Comparison of ENCODE assay signal across 8 cellular contexts in the genomic region with DNA sequence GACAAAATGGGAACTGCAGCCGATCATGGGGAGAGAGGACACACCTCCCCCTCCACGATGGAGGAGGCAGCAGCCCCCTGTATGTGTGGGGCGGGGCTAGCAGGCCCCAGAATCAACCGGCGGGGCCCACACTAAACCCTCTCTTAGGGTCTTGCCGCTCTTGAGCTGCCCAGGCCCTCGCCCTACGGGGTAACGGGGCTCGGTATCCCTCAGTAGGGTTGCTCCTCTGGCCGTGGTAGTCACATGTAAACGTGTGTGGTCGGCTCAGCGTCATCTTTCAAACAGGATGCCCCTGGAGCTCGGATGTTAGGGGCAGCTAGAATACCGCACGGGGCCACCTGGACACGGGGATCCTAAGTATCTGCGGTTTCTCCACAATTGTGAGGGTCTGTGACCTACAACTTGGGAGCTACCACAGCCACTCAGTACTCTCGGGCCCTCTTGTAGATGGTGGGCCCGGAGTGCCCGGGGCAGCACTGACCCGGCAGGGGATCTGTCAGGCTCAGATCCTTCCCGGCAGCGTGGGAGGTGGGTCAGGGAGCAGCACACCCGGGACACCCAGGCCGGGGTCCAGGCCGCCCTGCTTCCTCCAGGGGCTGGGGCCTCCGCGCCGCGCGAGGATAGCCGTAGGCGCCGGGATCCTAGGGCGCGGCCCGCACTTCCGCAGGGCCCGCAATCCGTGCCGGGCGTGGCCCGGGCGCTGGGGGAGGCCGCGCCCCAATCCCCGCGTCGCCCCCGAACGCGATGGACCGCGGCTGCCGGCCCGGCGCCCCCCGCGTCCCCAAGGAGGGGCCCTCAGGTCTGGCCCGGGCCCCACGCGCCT. TPM values are rescaled to one million over a fixed set of nuclear protein-coding genes. Genes with fewer than 3 reads are reported as not detected.
A peak's percentile ranks its signal among the peaks of the same experiment; 100 is the strongest.
DNase-seq lines count a peak whose midpoint lies in the region; ATAC-seq, FAIRE-seq and TF ChIP-seq lines count a peak whose summit lies in the region.

No MANE protein-coding gene starts in this region.

- H3K9ac ChIP-seq in GM12878 (ENCODE audit: control insufficient read depth, insufficient read depth, low read length): peak overlapping the region; percentile 91

- RAD21 ChIA-PET in GM12878 (lab: Charles Lee; ENCODE audit: unreplicated experiment): interaction anchor here (1.0 to 2.1 kb wide), 4 partner anchors 9 to 56 kb away, joined by 3 to 8 read pairs (median 4); a partner anchor contains a TSS

- no peaks in the 10 kb centered on the region for H3K9me3 ChIP-seq in Peyer's patch
- H3K9me3 ChIP-seq in GM12878 (replicated peaks; ENCODE audit: control insufficient read depth, insufficient read depth, low read length): no peaks in the 10 kb centered on the region

- SMC1A ChIA-PET in GM12878 (lab: Charles Lee; ENCODE audit: uncharacterized antibody, unreplicated experiment): interaction anchor here (0.8 to 1.7 kb wide), 4 partner anchors 9 to 43 kb away, joined by 3 to 7 read pairs (median 5); a partner anchor contains a TSS

- intact Hi-C loops in GM12878 (cut with micrococcal nuclease; ENCODE audit: unreplicated experiment): loop anchor here (5.0 kb wide), 1 partner anchor 57 kb away; a partner anchor contains a TSS

- WGBS in GM12878 (ENCODE audit: insufficient coverage, insufficient replicate concordance, low lambda C conversion rate, missing lambda C conversion rate): under 1% methylated on average over 50 of the region's 64 CpGs

- DNase-seq in GM12864 (ENCODE audit: low read depth) (no peak), Peyer's patch (peak; percentile 71 to 79 (median 76)), GM12878 (ENCODE audit: low read depth, low spot score) (no peak), iris pigment epithelial cell (ENCODE audit: low read depth) (peak; percentile 74), NCI-H2171 treated with DMSO at 0.1 percent for 48 hours (lab: John Stamatoyannopoulos, UW) (no peak), NCI-H2029 (lab: John Stamatoyannopoulos, UW) (no peak)
- peak; percentile 43 for DNase-seq in stimulated activated CD4-positive, alpha-beta T cell treated with anti-CD3 and anti-CD28 coated beads, Interleukin-1b, Interleukin-23, amount 100 ng/mL, for 48 hours

- H3K27me3 ChIP-seq in Peyer's patch (no peaks in the 10 kb centered on the region), GM12878 (replicated peaks in 1 of 2; ENCODE audit: control insufficient read depth in 2 of 2, insufficient read depth in 2 of 2, low read length in 1 of 2) (no peaks in the 10 kb centered on the region)

- peaks cover 0 to 20% (median 0%) of the 10 kb centered on the region in 3 donors for H3K36me3 ChIP-seq in Peyer's patch
- H3K36me3 ChIP-seq in GM12878 (ENCODE audit: control insufficient read depth in 2 of 2, insufficient read depth in 2 of 2, low read length in 1 of 2): peaks cover 1 to 24% of the 10 kb centered on the region in 2 experiments; a peak in 2 of 4 replicates

- TF ChIP-seq POLR2A in Peyer's patch (IDR thresholded peaks at IDR 0.05): no peak
- TF ChIP-seq POLR2A in GM12878 (IDR thresholded peaks at IDR 0.05; ENCODE audit: low read depth, low read length): peak; percentile 81

- 0 out of 2 replicates have a peak, but pooled peaks cover 3% of the 10 kb centered on the region for H4K20me1 ChIP-seq in GM12878 (ENCODE audit: control insufficient read depth, insufficient read depth)

- in situ Hi-C loops in GM12878 (cut with MboI): no loop called here

- peaks cover 47% of the 10 kb centered on the region for H3K79me2 ChIP-seq in GM12878 (ENCODE audit: control insufficient read depth, insufficient read depth, low read length)

- peaks cover 12 to 58% (median 20%) of the 10 kb centered on the region in 4 donors for H3K4me1 ChIP-seq in Peyer's patch
- 0 out of 2 replicates have a peak, but pooled peaks cover 8% of the 10 kb centered on the region for H3K4me1 ChIP-seq in GM12878 (ENCODE audit: control insufficient read depth, insufficient read depth, low read length)

- no peak overlapping the region for H2AFZ ChIP-seq in GM12878 (ENCODE audit: control insufficient read depth, low read depth, low read length)

- H3K4me3 ChIP-seq in GM12864 (ENCODE audit: low read depth, low read length) (peak overlapping the region; percentile 99), Peyer's patch (peak overlapping the region; percentile 89 to 97 (median 92)), GM12878 (peak overlapping the region; percentile 95)

- ATAC-seq in HG02610 (IDR thresholded peaks at IDR 0.05; ENCODE audit: unreplicated experiment) (peak; percentile 16), GM12878 (peak; percentile 24)

- no TSS peak for BruUV-seq in GM12878 (replicated peaks; lab: Mats Ljungman, UMichigan)

- POLR2A ChIA-PET in GM12878 (lab: Charles Lee): interaction anchor here (0.5 to 3.5 kb wide), 12 partner anchors 8 to 623 kb away, joined by 3 to 26 read pairs (median 6); a partner anchor contains a TSS

- no peak for TF ChIP-seq RAD21 in GM12878 (IDR thresholded peaks at IDR 0.05; ENCODE audit: insufficient read depth, low read depth, low read length)

- TF ChIP-seq CTCF in GM12864 (IDR thresholded peaks at IDR 0.05; ENCODE audit: low read depth, low read length, missing control alignments) (no peak), Peyer's patch (IDR thresholded peaks at IDR 0.05) (no peak), GM12878 (IDR thresholded peaks at IDR 0.05 in 2 of 3, conservative IDR thresholded peaks at IDR 0.05 in 1 of 3; ENCODE audit: control insufficient read depth in 2 of 3, extremely low read depth in 1 of 3, insufficient read depth in 1 of 3, low read depth in 3 of 3, low read length in 3 of 3) (no peak)

- H3K27ac ChIP-seq in Peyer's patch: peak overlapping the region; percentile 98 to 100 (median 99)
- peak overlapping the region; percentile 83 for H3K27ac ChIP-seq in GM12878 (ENCODE audit: control insufficient read depth, insufficient read depth)

- CTCF ChIA-PET in GM12878 (lab: Yijun Ruan, JAX): interaction anchor here (0.5 to 2.5 kb wide), 15 partner anchors 9 to 157 kb away, joined by 3 to 10 read pairs (median 5); a partner anchor contains a TSS

- FAIRE-seq in GM12878 (lab: Jason Lieb, UNC): peak; percentile 35

- TF ChIP-seq EP300 in GM12878 (IDR thresholded peaks at IDR 0.05; ENCODE audit: borderline replicate concordance in 1 of 2, control insufficient read depth in 1 of 2, low read depth in 2 of 2, low read length in 2 of 2): peak in 1 of 2 experiments; percentile 26; a peak in 1 of 4 replicates

- peak overlapping the region; percentile 81 for H3K4me2 ChIP-seq in GM12878 (ENCODE audit: control insufficient read depth, insufficient read depth)

RNA-seq across cellular contexts. Expression of a gene that starts 0.8 kb away (rescaled TPM):
- total RNA-seq in Peyer's patch (100 to 1,000 TPM; 282 to 475 (median 350) TPM), GM12878 (2014; rRNA removed) (139 and 180 TPM in 2 replicates), GM12878 (2014; rRNA removed; fragmentation: Illumina TruSeq; extraction: Trizol) (124 and 125 TPM in 2 replicates), GM12878 (2021) (538 and 552 TPM in 2 replicates)
- total RNA-seq in GM12878 (2013; cell fraction: nucleolus; rRNA removed): 115 and 120 TPM in 2 replicates
- polyA plus RNA-seq in GM12878 (2011; ENCODE audit: low read depth): 219 TPM
- polyA plus RNA-seq in GM12878 (2011; rRNA removed) (18.6 and 39.5 TPM in 2 replicates), GM12878 (2014; fragmentation: Illumina TruSeq; extraction: Trizol) (24.3 and 159 TPM in 2 replicates), GM12878 (2014; fragmentation: Nextera tagmentation; extraction: Ambion mirVana) (10 to 100 TPM; 17.9 to 47.8 TPM), GM12878 (2014; rRNA removed) (184 and 246 TPM in 2 replicates), GM12878 (2016; fragmentation: Nextera tagmentation; extraction: Ambion mirVana) (100 to 1,000 TPM; 336 to 349 TPM)
- polyA plus RNA-seq in GM12878 (2011; cell fraction: cytosol; rRNA removed): 75.8 and 96.8 TPM in 2 replicates
- polyA plus RNA-seq in GM12878 (2011; cell fraction: nucleus; rRNA removed): 178 and 263 TPM in 2 replicates
- 247 and 301 TPM in 2 replicates for polyA plus RNA-seq in GM12878 (2012)
- 18.3 and 38.9 TPM in 2 replicates for polyA minus RNA-seq in GM12878 (2011; rRNA and poly(A)+ RNA removed)
- 59.9 and 91.7 TPM in 2 replicates for polyA minus RNA-seq in GM12878 (2011; cell fraction: cytosol; rRNA and poly(A)+ RNA removed)
- polyA minus RNA-seq in GM12878 (2011; cell fraction: nucleus; rRNA and poly(A)+ RNA removed): 72.5 and 108 TPM in 2 replicates

RNA-seq across cellular contexts. Expression of a gene that starts 10.0 kb away (rescaled TPM):
- total RNA-seq in Peyer's patch: 1,000 to 10,000 TPM in 3 of 4 donors, 100 to 1,000 TPM in 1; 326 to 1,290 (median 1,196) TPM
- total RNA-seq in GM12878 (2013; cell fraction: nucleolus; rRNA removed): 377 and 380 TPM in 2 replicates
- 378 and 467 TPM in 2 replicates for total RNA-seq in GM12878 (2014; rRNA removed)
- total RNA-seq in GM12878 (2014; rRNA removed; fragmentation: Illumina TruSeq; extraction: Trizol): 247 and 285 TPM in 2 replicates
- total RNA-seq in GM12878 (2021): 378 and 437 TPM in 2 replicates
- polyA plus RNA-seq in GM12878 (2011; ENCODE audit: low read depth): 409 TPM
- polyA plus RNA-seq in GM12878 (2011; rRNA removed): 44.1 and 49.9 TPM in 2 replicates
- polyA plus RNA-seq in GM12878 (2011; cell fraction: cytosol; rRNA removed): 37.3 and 56.7 TPM in 2 replicates
- polyA plus RNA-seq in GM12878 (2011; cell fraction: nucleus; rRNA removed): 82.9 and 101 TPM in 2 replicates
- polyA plus RNA-seq in GM12878 (2012): 697 and 937 TPM in 2 replicates
- 458 and 725 TPM in 2 replicates for polyA plus RNA-seq in GM12878 (2014; fragmentation: Illumina TruSeq; extraction: Trizol)
- 10 to 100 TPM in 1 of 2 experiments, 1 to 10 TPM in 1; 4.7 to 18.3 TPM for polyA plus RNA-seq in GM12878 (2014; fragmentation: Nextera tagmentation; extraction: Ambion mirVana)
- 128 and 182 TPM in 2 replicates for polyA plus RNA-seq in GM12878 (2014; rRNA removed)
- 100 to 1,000 TPM; 543 to 549 TPM for polyA plus RNA-seq in GM12878 (2016; fragmentation: Nextera tagmentation; extraction: Ambion mirVana)
- 38.8 and 46.2 TPM in 2 replicates for polyA minus RNA-seq in GM12878 (2011; rRNA and poly(A)+ RNA removed)
- polyA minus RNA-seq in GM12878 (2011; cell fraction: cytosol; rRNA and poly(A)+ RNA removed): 65.3 and 66.3 TPM in 2 replicates
- 59.7 and 74.5 TPM in 2 replicates for polyA minus RNA-seq in GM12878 (2011; cell fraction: nucleus; rRNA and poly(A)+ RNA removed)

RNA-seq across cellular contexts. Expression of a gene that starts 21.0 kb away (rescaled TPM):
- 10 to 100 TPM; 38.9 to 96.6 (median 45.3) TPM for total RNA-seq in Peyer's patch
- 21.8 and 38.6 TPM in 2 replicates for total RNA-seq in GM12878 (2013; cell fraction: nucleolus; rRNA removed)
- 253 and 263 TPM in 2 replicates for total RNA-seq in GM12878 (2014; rRNA removed)
- 140 and 158 TPM in 2 replicates for total RNA-seq in GM12878 (2014; rRNA removed; fragmentation: Illumina TruSeq; extraction: Trizol)
- 238 and 240 TPM in 2 replicates for total RNA-seq in GM12878 (2021)
- polyA plus RNA-seq in GM12878 (2011; ENCODE audit: low read depth): 58.1 TPM
- polyA plus RNA-seq in GM12878 (2011; rRNA removed): 61.5 and 103 TPM in 2 replicates
- polyA plus RNA-seq in GM12878 (2011; cell fraction: cytosol; rRNA removed): 120 and 169 TPM in 2 replicates
- polyA plus RNA-seq in GM12878 (2011; cell fraction: nucleus; rRNA removed): 85.8 and 146 TPM in 2 replicates
- 79.2 and 87.4 TPM in 2 replicates for polyA plus RNA-seq in GM12878 (2012)
- 29.4 and 105 TPM in 2 replicates for polyA plus RNA-seq in GM12878 (2014; fragmentation: Illumina TruSeq; extraction: Trizol)
- 10 to 100 TPM in 1 of 2 experiments, 1 to 10 TPM in 1; 2.4 to 11.4 TPM for polyA plus RNA-seq in GM12878 (2014; fragmentation: Nextera tagmentation; extraction: Ambion mirVana)
- polyA plus RNA-seq in GM12878 (2014; rRNA removed): 208 and 229 TPM in 2 replicates
- 10 to 100 TPM in 1 of 2 experiments, 1 to 10 TPM in 1; 9.8 to 17.7 TPM for polyA plus RNA-seq in GM12878 (2016; fragmentation: Nextera tagmentation; extraction: Ambion mirVana)
- polyA minus RNA-seq in GM12878 (2011; rRNA and poly(A)+ RNA removed): 100 and 120 TPM in 2 replicates
- 57.5 and 67.0 TPM in 2 replicates for polyA minus RNA-seq in GM12878 (2011; cell fraction: cytosol; rRNA and poly(A)+ RNA removed)
- 28.9 and 51.9 TPM in 2 replicates for polyA minus RNA-seq in GM12878 (2011; cell fraction: nucleus; rRNA and poly(A)+ RNA removed)

RNA-seq across cellular contexts. Expression of a gene that starts 21.2 kb away (rescaled TPM):
- 100 to 1,000 TPM in 1 of 4 donors, 10 to 100 TPM in 3; 69.3 to 126 (median 85.1) TPM for total RNA-seq in Peyer's patch
- total RNA-seq in GM12878 (2013; cell fraction: nucleolus; rRNA removed): 22.9 and 24.4 TPM in 2 replicates
- 141 and 152 TPM in 2 replicates for total RNA-seq in GM12878 (2014; rRNA removed)
- 49.3 and 59.3 TPM in 2 replicates for total RNA-seq in GM12878 (2014; rRNA removed; fragmentation: Illumina TruSeq; extraction: Trizol)
- total RNA-seq in GM12878 (2021): 137 and 147 TPM in 2 replicates
- polyA plus RNA-seq in GM12878 (2011; ENCODE audit: low read depth): 99.4 TPM
- polyA plus RNA-seq in GM12878 (2011; rRNA removed): 119 and 207 TPM in 2 replicates
- 481 and 566 TPM in 2 replicates for polyA plus RNA-seq in GM12878 (2011; cell fraction: cytosol; rRNA removed)
- polyA plus RNA-seq in GM12878 (2011; cell fraction: nucleus; rRNA removed): 269 and 316 TPM in 2 replicates
- 164 and 182 TPM in 2 replicates for polyA plus RNA-seq in GM12878 (2012)
- 5.6 and 28.5 TPM in 2 replicates for polyA plus RNA-seq in GM12878 (2014; fragmentation: Illumina TruSeq; extraction: Trizol)
- 100 to 1,000 TPM; 127 to 173 TPM for polyA plus RNA-seq in GM12878 (2014; fragmentation: Nextera tagmentation; extraction: Ambion mirVana)
- polyA plus RNA-seq in GM12878 (2014; rRNA removed): 210 and 211 TPM in 2 replicates
- polyA plus RNA-seq in GM12878 (2016; fragmentation: Nextera tagmentation; extraction: Ambion mirVana): 100 to 1,000 TPM; 394 to 395 TPM
- 62.8 and 104 TPM in 2 replicates for polyA minus RNA-seq in GM12878 (2011; rRNA and poly(A)+ RNA removed)
- 33.7 and 40.1 TPM in 2 replicates for polyA minus RNA-seq in GM12878 (2011; cell fraction: cytosol; rRNA and poly(A)+ RNA removed)
- polyA minus RNA-seq in GM12878 (2011; cell fraction: nucleus; rRNA and poly(A)+ RNA removed): 18.4 and 24.2 TPM in 2 replicates

RNA-seq across cellular contexts. Expression of a gene that starts 31.7 kb away (rescaled TPM):
- total RNA-seq in Peyer's patch (1 to 10 TPM in 1 of 4 donors, under 1 TPM in 1, not detected in 2; 0.76 to 1.6 TPM), GM12878 (2014; rRNA removed) (0.05 and 0.23 TPM in 2 replicates), GM12878 (2014; rRNA removed; fragmentation: Illumina TruSeq; extraction: Trizol) (0.09 and 0.13 TPM in 2 replicates), GM12878 (2021) (0.29 TPM in 1 of 2 replicates, not detected in the other)
- total RNA-seq in GM12878 (2013; cell fraction: nucleolus; rRNA removed): 1.0 and 1.3 TPM in 2 replicates
- polyA plus RNA-seq in GM12878 (2011; ENCODE audit: low read depth): 1.1 TPM
- polyA plus RNA-seq in GM12878 (2011; rRNA removed) (0.04 and 0.07 TPM in 2 replicates), GM12878 (2014; fragmentation: Illumina TruSeq; extraction: Trizol) (0.03 TPM in 1 of 2 replicates, not detected in the other), GM12878 (2014; fragmentation: Nextera tagmentation; extraction: Ambion mirVana) (under 1 TPM; 0.24 to 0.40 TPM), GM12878 (2014; rRNA removed) (0.04 and 0.12 TPM in 2 replicates), GM12878 (2016; fragmentation: Nextera tagmentation; extraction: Ambion mirVana) (under 1 TPM in 1 of 2 experiments, not detected in 1; 0.16 TPM)
- polyA plus RNA-seq in GM12878 (2011; cell fraction: cytosol; rRNA removed): 0.03 TPM in 1 of 2 replicates, not detected in the other
- 0.07 and 0.09 TPM in 2 replicates for polyA plus RNA-seq in GM12878 (2011; cell fraction: nucleus; rRNA removed)
- polyA plus RNA-seq in GM12878 (2012): 0.07 and 0.15 TPM in 2 replicates
- 0.51 and 0.72 TPM in 2 replicates for polyA minus RNA-seq in GM12878 (2011; rRNA and poly(A)+ RNA removed)
- not detected in 2 replicates for polyA minus RNA-seq in GM12878 (2011; cell fraction: cytosol; rRNA and poly(A)+ RNA removed)
- 0.36 and 0.77 TPM in 2 replicates for polyA minus RNA-seq in GM12878 (2011; cell fraction: nucleus; rRNA and poly(A)+ RNA removed)

Comparison
In these comparisons a context has a peak if more than half of its experiments do, and no peak if none do; other contexts are left out.
1. DNase-seq: peak in Peyer's patch (3 of 3), iris pigment epithelial cell (single experiment) and stimulated activated CD4-positive, alpha-beta T cell treated with anti-CD3 and anti-CD28 coated beads, Interleukin-1b, Interleukin-23, amount 100 ng/mL, for 48 hours (single experiment); none in GM12864 (single experiment), GM12878 (single experiment), NCI-H2171 treated with DMSO at 0.1 percent for 48 hours (single experiment) and NCI-H2029 (single experiment).
2. Peak in every context shown above with its lines, with median percentiles within 50 percentile points of each other: H3K4me3 ChIP-seq.